Comparison of ENCODE assay signal across 25 cellular contexts in genomic region chr4:163137581-163137980, GRCh38.
"Had no signal": no experiment of that assay in that cellular context is flagged by ENCODE, and none has a peak within 500 bp of the region (broad histone marks: within the 10 kb centered on the region; RNA-seq: fewer than 3 reads in every experiment).

No MANE protein-coding gene starts in this region.

- H3K9me3 Mint-ChIP-seq: effector memory CD8-positive, alpha-beta T cell; immature natural killer cell; mesothelial cell of epicardium; naive thymus-derived CD4-positive, alpha-beta T cell; nephron; neural progenitor cell; stimulated activated effector memory CD8-positive, alpha-beta T cell treated with anti-CD3 and anti-CD28 coated beads, Interleukin-12 subunit alpha, Interleukin-12 subunit beta, amount 100 ng/mL, for 72 hours had no signal

- H3K27ac ChIP-seq: coronary artery, left lung, neural progenitor cell, psoas muscle, right atrium auricular region, stomach, thyroid gland, vagina had no signal

- H3K4me1 ChIP-seq: left lung, neural progenitor cell, psoas muscle, right atrium auricular region, stomach, thyroid gland, vagina had no signal

- FAIRE-seq: endometrium, frontal cortex, keratinocyte had no signal

- H3K36me3 ChIP-seq: thyroid gland, vagina had no signal

- H3K4me2 ChIP-seq: neural progenitor cell had no signal

- H3K9me3 ChIP-seq: left lung, psoas muscle, right atrium auricular region, stomach, thyroid gland, vagina had no signal

- ATAC-seq: effector memory CD8-positive, alpha-beta T cell; left lung; naive thymus-derived CD4-positive, alpha-beta T cell; psoas muscle; sciatic nerve; stimulated activated effector memory CD8-positive, alpha-beta T cell treated with anti-CD3 and anti-CD28 coated beads, Interleukin-12 subunit alpha, Interleukin-12 subunit beta, amount 100 ng/mL, for 72 hours had no signal

- H3K27me3 Mint-ChIP-seq: effector memory CD8-positive, alpha-beta T cell; naive thymus-derived CD4-positive, alpha-beta T cell had no signal

- H3K4me1 Mint-ChIP-seq: mesothelial cell of epicardium; nephron; neural progenitor cell; stimulated activated effector memory CD8-positive, alpha-beta T cell treated with anti-CD3 and anti-CD28 coated beads, Interleukin-12 subunit alpha, Interleukin-12 subunit beta, amount 100 ng/mL, for 72 hours had no signal

- H3K27me3 ChIP-seq: left lung, neural progenitor cell, right atrium auricular region, stomach, thyroid gland, vagina had no signal

- H3K27ac Mint-ChIP-seq: mesothelial cell of epicardium; naive thymus-derived CD4-positive, alpha-beta T cell; nephron; neural progenitor cell; stimulated activated effector memory CD8-positive, alpha-beta T cell treated with anti-CD3 and anti-CD28 coated beads, Interleukin-12 subunit alpha, Interleukin-12 subunit beta, amount 100 ng/mL, for 72 hours had no signal

- DNase-seq: effector memory CD8-positive, alpha-beta T cell; hypothalamus; immature natural killer cell; left lung; mesenchymal stem cell; naive thymus-derived CD4-positive, alpha-beta T cell; nucleus accumbens; psoas muscle; stimulated activated CD4-positive, alpha-beta T cell treated with anti-CD3 and anti-CD28 coated beads, Interleukin-2, amount 100 ng/mL, for 24 hours; stimulated activated CD4-positive, alpha-beta T cell treated with anti-CD3 and anti-CD28 coated beads, Interleukin-4, amount 100 ng/mL, for 24 hours; stimulated activated naive CD4-positive, alpha-beta T cell treated with Interleukin-2 at 50 U/mL for 16 hours; stomach; thyroid gland; trophoblast cell had no signal

- H3K9ac ChIP-seq: neural progenitor cell had no signal

- H3K4me3 ChIP-seq: coronary artery, left lung, neural progenitor cell, psoas muscle, right atrium auricular region, stomach, thyroid gland, vagina had no signal

- H2AFZ ChIP-seq: neural progenitor cell had no signal

- H3K4me3 Mint-ChIP-seq: effector memory CD8-positive, alpha-beta T cell; immature natural killer cell; mesothelial cell of epicardium; naive thymus-derived CD4-positive, alpha-beta T cell; nephron; neural progenitor cell; stimulated activated effector memory CD8-positive, alpha-beta T cell treated with anti-CD3 and anti-CD28 coated beads, Interleukin-12 subunit alpha, Interleukin-12 subunit beta, amount 100 ng/mL, for 72 hours had no signal
